Comparison of ENCODE assay signal across 8 cellular contexts in the genomic region with DNA sequence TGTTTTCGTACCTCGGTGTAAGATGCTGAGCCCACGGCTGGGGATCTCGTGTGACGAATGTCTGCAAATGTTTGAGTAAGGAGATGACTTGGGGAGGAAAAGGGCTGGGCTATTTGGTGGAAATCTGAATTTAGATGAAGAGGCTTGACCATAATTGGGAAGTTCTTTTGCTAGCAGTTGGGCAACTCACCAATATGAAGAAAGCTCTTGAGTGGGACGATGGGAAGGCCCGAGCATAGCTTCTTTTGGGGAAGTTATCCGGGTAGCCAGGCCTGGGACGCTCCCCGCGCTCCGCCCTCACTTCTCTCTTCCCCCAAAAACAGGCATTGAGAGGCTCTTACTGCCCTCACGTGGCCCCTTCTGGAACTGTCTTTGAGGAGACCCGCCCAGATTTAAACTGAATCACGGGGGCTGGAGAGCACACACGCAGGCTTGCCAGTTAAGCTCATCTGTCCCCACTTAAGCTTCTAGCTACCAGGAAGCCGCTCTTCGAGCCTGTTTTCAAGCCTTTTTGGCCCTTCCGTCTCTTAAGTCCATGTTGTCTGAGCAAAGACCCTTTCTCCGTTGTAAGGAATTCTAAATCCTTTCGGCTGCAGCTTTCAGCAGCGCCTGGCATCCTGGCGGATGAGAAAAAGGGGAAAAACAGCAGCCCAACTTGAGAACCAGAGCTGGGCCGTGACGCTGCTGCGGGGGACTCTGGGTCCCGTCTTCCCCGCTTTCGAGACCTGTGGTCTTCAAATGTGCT.
A peak's percentile ranks its signal among the peaks of the same experiment; 100 is the strongest.
DNase-seq lines count a peak whose midpoint lies in the region; ATAC-seq and TF ChIP-seq lines count a peak whose summit lies in the region.

No MANE protein-coding gene starts in this region.

- TF ChIP-seq CTCF in GM12874 (IDR thresholded peaks at IDR 0.05; ENCODE audit: insufficient read depth, low read depth, low read length) = peak; percentile 81
- peak; percentile 50 to 88 (median 82) for TF ChIP-seq CTCF in adrenal gland (IDR thresholded peaks at IDR 0.05)
- peak; percentile 74 to 92 (median 89) for TF ChIP-seq CTCF in heart right ventricle (IDR thresholded peaks at IDR 0.05)
- TF ChIP-seq CTCF in upper lobe of left lung (IDR thresholded peaks at IDR 0.05) = peak; percentile 82 to 91 (median 86)

- 4 to 6% (median 5%) methylated on average over 25 to 29 of the region's 29 CpGs for WGBS in adrenal gland, 4 donors
- WGBS in heart right ventricle, 2 donors = 6 to 7% methylated on average over 29 of the region's 29 CpGs
- WGBS in upper lobe of left lung, 2 donors = 8% methylated on average over 26 to 29 of the region's 29 CpGs

- ATAC-seq in HG02642 (IDR thresholded peaks at IDR 0.05; ENCODE audit: poor library complexity, unreplicated experiment) (peak; percentile 97), heart right ventricle (peak; percentile 93 to 98 (median 96)), upper lobe of left lung (ENCODE audit: low FRiP score in 2 of 2) (peak; percentile 97 to 98)

- peak overlapping the region in 1 of 4 donors; percentile 47 for H3K4me3 ChIP-seq in adrenal gland
- H3K4me3 ChIP-seq in heart right ventricle = peak overlapping the region in 9 of 10 donors; percentile 24 to 54 (median 48)
- peak overlapping the region in 3 of 4 donors; percentile 30 to 45 (median 39) for H3K4me3 ChIP-seq in upper lobe of left lung

- TF ChIP-seq EP300 in upper lobe of left lung (IDR thresholded peaks at IDR 0.05) = peak in 1 of 4 donors; percentile 2

- H3K27me3 ChIP-seq in adrenal gland (no peaks in the 10 kb centered on the region), heart right ventricle (no peaks in the 10 kb centered on the region), upper lobe of left lung (no peaks in the 10 kb centered on the region)

- peak overlapping the region; percentile 84 to 96 (median 89) for H3K27ac ChIP-seq in adrenal gland
- H3K27ac ChIP-seq in heart right ventricle = peak overlapping the region; percentile 71 to 94 (median 88)
- peak overlapping the region; percentile 81 to 91 (median 87) for H3K27ac ChIP-seq in upper lobe of left lung

- H3K36me3 ChIP-seq in adrenal gland (replicated peaks in 1 of 2) (peaks cover 0 to 3% of the 10 kb centered on the region in 2 donors), heart right ventricle (peaks cover 0 to 31% (median 14%) of the 10 kb centered on the region in 9 donors), upper lobe of left lung (peaks cover 0 to under 1% (median 0%) of the 10 kb centered on the region in 4 donors)

- intact Hi-C loops in adrenal gland (cut with DNase I) = loop anchor here in 1 of 2 donors (5.0 kb wide), 1 partner anchor 104 kb away; a partner anchor contains a TSS
- intact Hi-C loops in heart right ventricle (cut with DNase I) = loop anchor here in 9 of 10 donors (2.0 to 10.0 kb wide), 8 partner anchors 57 to 467 kb away; a partner anchor contains a TSS
- intact Hi-C loops in posterior cingulate gyrus (cut with DNase I) = loop anchor here (2.0 to 10.0 kb wide), 2 partner anchors 107 to 457 kb away; no protein-coding TSS in a partner anchor

- peaks cover 0 to 10% of the 10 kb centered on the region in 2 donors for H3K4me1 ChIP-seq in adrenal gland (replicated peaks in 1 of 2)
- peaks cover 0 to 23% (median 17%) of the 10 kb centered on the region in 9 donors for H3K4me1 ChIP-seq in heart right ventricle
- H3K4me1 ChIP-seq in upper lobe of left lung = peaks cover 12 to 19% (median 15%) of the 10 kb centered on the region in 4 donors

- TF ChIP-seq POLR2A in adrenal gland (IDR thresholded peaks at IDR 0.05) (peak; percentile 21 to 72), upper lobe of left lung (IDR thresholded peaks at IDR 0.05) (peak in 1 of 4 donors; percentile 73)

- no peaks in the 10 kb centered on the region for H3K9me3 ChIP-seq in adrenal gland (replicated peaks in 1 of 3)
- no peaks in the 10 kb centered on the region for H3K9me3 ChIP-seq in heart right ventricle
- H3K9me3 ChIP-seq in upper lobe of left lung = no peaks in the 10 kb centered on the region

- DNase-seq in NCI-H1105 treated with DMSO at 0.1 percent for 48 hours (lab: John Stamatoyannopoulos, UW) (peak; percentile 38), SW 1271 (lab: John Stamatoyannopoulos, UW) (peak; percentile 6 to 74), adrenal gland (peak; percentile 90 to 96 (median 93)), heart right ventricle (peak; percentile 86 to 94), posterior cingulate gyrus (peak; percentile 68 to 96 (median 84)), upper lobe of left lung (peak; percentile 88 to 95)

Comparison
In these comparisons a context has a peak if more than half of its experiments do, and no peak if none do; other contexts are left out.
1. DNase-seq: peak in every context shown above with its lines; median percentile 93 in adrenal gland; 92 in upper lobe of left lung; 90 in heart right ventricle; 84 in posterior cingulate gyrus; 40 in SW 1271; 38 in NCI-H1105 treated with DMSO at 0.1 percent for 48 hours.